In genomic region chr14:44010071-44010470, GRCh38 we compare ENCODE assay signal across 1 cellular context.
TF ChIP-seq lines count a peak whose summit lies in the region.

No MANE protein-coding gene starts in this region.

TF ChIP-seq in liver, 16 proteins besides CTCF, POLR2A, EP300 and RAD21 (continued from another document):
- TF ChIP-seq REST (IDR thresholded peaks at IDR 0.05), result no peak
- TF ChIP-seq ATF3 (IDR thresholded peaks at IDR 0.05), result no peak
TF ChIP-seq in liver: peak in this region for 0.
